16 cellular contexts compared by ENCODE assay signal in the genomic region with DNA sequence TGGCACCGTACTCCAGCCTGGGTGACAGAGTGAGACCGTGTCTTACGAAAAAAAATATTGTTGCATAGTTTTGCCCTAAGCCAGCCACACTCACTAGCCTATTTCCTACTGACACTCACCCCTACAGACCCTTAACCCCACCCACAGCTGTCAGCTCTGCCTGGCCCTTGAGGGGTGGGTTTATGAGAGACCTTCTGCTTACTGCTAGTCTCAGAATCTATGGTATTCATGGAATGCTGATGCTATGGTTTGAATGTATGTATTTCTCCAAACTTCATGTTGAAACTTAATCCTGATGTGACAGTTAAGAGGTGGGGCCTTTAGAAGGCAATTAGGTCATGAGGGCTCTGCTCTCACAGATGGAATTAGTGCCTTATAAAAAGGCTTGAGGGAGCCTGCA.
A peak's percentile ranks its signal among the peaks of the same experiment; 100 is the strongest.
DNase-seq lines count a peak whose midpoint lies in the region; ATAC-seq and TF ChIP-seq lines count a peak whose summit lies in the region.
"Had no signal": no experiment of that assay in that cellular context is flagged by ENCODE, and none has a peak within 500 bp of the region (broad histone marks: within the 10 kb centered on the region; RNA-seq: fewer than 3 reads in every experiment).

No MANE protein-coding gene starts in this region.

- H3K27ac Mint-ChIP-seq in WTC11: no peak overlapping the region
- no peak overlapping the region for H3K27ac Mint-ChIP-seq in activated naive CD4-positive, alpha-beta T cell treated with anti-CD3 and anti-CD28 coated beads, Interleukin-2, amount 50 U/mL, for 72 hours
- H3K27ac Mint-ChIP-seq: CD8-positive, alpha-beta T cell had no signal

- TF ChIP-seq CTCF in WTC11 (IDR thresholded peaks at IDR 0.05): no peak

- DNase-seq in ELF-1 (ENCODE audit: low read depth, low spot score): peak; percentile 71
- DNase-seq in WTC11 (ENCODE audit: low spot score): no peak
- DNase-seq in islet precursor cell: peak; percentile 90
- no peak for DNase-seq in activated T-cell treated with anti-CD3 and anti-CD28 coated beads, Interleukin-2, amount 50 U/mL, for 48 hours
- DNase-seq in NCI-H146 treated with DMSO at 0.1 percent for 48 hours (lab: John Stamatoyannopoulos, UW; ENCODE audit: unreplicated experiment): no peak
- DNase-seq in NCI-H345 treated with DMSO at 0.1 percent for 48 hours (lab: John Stamatoyannopoulos, UW; ENCODE audit: unreplicated experiment): no peak
- no peak for DNase-seq in activated naive CD4-positive, alpha-beta T cell treated with anti-CD3 and anti-CD28 coated beads, Interleukin-2, amount 50 U/mL, for 72 hours (ENCODE audit: low spot score in 2 of 2)
- DNase-seq: BE2C; CD8-positive, alpha-beta T cell; COR-L47; DMS53; GDM1 had no signal

- peaks cover 9% of the 10 kb centered on the region for H3K9me3 Mint-ChIP-seq in WTC11
- peaks cover 0 to 6% of the 10 kb centered on the region in 2 donors for H3K9me3 Mint-ChIP-seq in activated naive CD4-positive, alpha-beta T cell treated with anti-CD3 and anti-CD28 coated beads, Interleukin-2, amount 50 U/mL, for 72 hours
- H3K9me3 Mint-ChIP-seq: CD8-positive, alpha-beta T cell had no signal

- H3K4me3 Mint-ChIP-seq in WTC11: no peak overlapping the region
- H3K4me3 Mint-ChIP-seq: CD14-positive monocyte; CD8-positive, alpha-beta T cell had no signal

- H3K4me1 Mint-ChIP-seq in WTC11: peaks cover 6% of the 10 kb centered on the region
- H3K4me1 Mint-ChIP-seq: CD14-positive monocyte had no signal

- peak; percentile 39; the same call in 1 of the 2 replicates for ATAC-seq in WTC11
- ATAC-seq in activated naive CD4-positive, alpha-beta T cell treated with anti-CD3 and anti-CD28 coated beads, Interleukin-2, amount 50 U/mL, for 72 hours: no peak
- ATAC-seq: A549; CD8-positive, alpha-beta T cell; HCT116; K562 had no signal

- CTCF ChIA-PET in WTC11 (lab: Charles Lee): no interaction called here

- POLR2A ChIA-PET in WTC11 (lab: Charles Lee): no interaction called here

- H3K36me3 Mint-ChIP-seq in WTC11: no peaks in the 10 kb centered on the region
- no peaks in the 10 kb centered on the region for H3K36me3 Mint-ChIP-seq in activated naive CD4-positive, alpha-beta T cell treated with anti-CD3 and anti-CD28 coated beads, Interleukin-2, amount 50 U/mL, for 72 hours
- H3K36me3 Mint-ChIP-seq: CD14-positive monocyte; CD8-positive, alpha-beta T cell had no signal

- H3K27me3 Mint-ChIP-seq in WTC11 (ENCODE audit: low read depth): no peaks in the 10 kb centered on the region; the same call in 1 of the 2 replicates

TF ChIP-seq in WTC11, 78 proteins besides CTCF, POLR2A, EP300 and RAD21:
- no peak for TF ChIP-seq ZNF423 (CRISPR knock-in tag; IDR thresholded peaks at IDR 0.05)
- no peak for TF ChIP-seq NFATC4 (CRISPR knock-in tag; IDR thresholded peaks at IDR 0.05)
- no peak for TF ChIP-seq ZMAT4 (CRISPR knock-in tag; IDR thresholded peaks at IDR 0.05)
- TF ChIP-seq GRHL2 (CRISPR knock-in tag; IDR thresholded peaks at IDR 0.05; ENCODE audit: insufficient replicate concordance, severe bottlenecking): no peak
- TF ChIP-seq SMAD3 (CRISPR knock-in tag; IDR thresholded peaks at IDR 0.05; ENCODE audit: borderline replicate concordance): no peak
- TF ChIP-seq TEAD4 (CRISPR knock-in tag; IDR thresholded peaks at IDR 0.05): no peak
- TF ChIP-seq ZNF671 (CRISPR knock-in tag; IDR thresholded peaks at IDR 0.05): no peak
- TF ChIP-seq, protein P1, sequence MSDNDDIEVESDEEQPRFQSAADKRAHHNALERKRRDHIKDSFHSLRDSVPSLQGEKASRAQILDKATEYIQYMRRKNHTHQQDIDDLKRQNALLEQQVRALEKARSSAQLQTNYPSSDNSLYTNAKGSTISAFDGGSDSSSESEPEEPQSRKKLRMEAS (CRISPR knock-in tag; IDR thresholded peaks at IDR 0.05): no peak
- TF ChIP-seq KAT7 (CRISPR knock-in tag; IDR thresholded peaks at IDR 0.05; ENCODE audit: borderline replicate concordance): no peak
- TF ChIP-seq TEAD1 (CRISPR knock-in tag; IDR thresholded peaks at IDR 0.05): no peak
- TF ChIP-seq PRRX2 (CRISPR knock-in tag; IDR thresholded peaks at IDR 0.05): no peak
- TF ChIP-seq, protein P2, sequence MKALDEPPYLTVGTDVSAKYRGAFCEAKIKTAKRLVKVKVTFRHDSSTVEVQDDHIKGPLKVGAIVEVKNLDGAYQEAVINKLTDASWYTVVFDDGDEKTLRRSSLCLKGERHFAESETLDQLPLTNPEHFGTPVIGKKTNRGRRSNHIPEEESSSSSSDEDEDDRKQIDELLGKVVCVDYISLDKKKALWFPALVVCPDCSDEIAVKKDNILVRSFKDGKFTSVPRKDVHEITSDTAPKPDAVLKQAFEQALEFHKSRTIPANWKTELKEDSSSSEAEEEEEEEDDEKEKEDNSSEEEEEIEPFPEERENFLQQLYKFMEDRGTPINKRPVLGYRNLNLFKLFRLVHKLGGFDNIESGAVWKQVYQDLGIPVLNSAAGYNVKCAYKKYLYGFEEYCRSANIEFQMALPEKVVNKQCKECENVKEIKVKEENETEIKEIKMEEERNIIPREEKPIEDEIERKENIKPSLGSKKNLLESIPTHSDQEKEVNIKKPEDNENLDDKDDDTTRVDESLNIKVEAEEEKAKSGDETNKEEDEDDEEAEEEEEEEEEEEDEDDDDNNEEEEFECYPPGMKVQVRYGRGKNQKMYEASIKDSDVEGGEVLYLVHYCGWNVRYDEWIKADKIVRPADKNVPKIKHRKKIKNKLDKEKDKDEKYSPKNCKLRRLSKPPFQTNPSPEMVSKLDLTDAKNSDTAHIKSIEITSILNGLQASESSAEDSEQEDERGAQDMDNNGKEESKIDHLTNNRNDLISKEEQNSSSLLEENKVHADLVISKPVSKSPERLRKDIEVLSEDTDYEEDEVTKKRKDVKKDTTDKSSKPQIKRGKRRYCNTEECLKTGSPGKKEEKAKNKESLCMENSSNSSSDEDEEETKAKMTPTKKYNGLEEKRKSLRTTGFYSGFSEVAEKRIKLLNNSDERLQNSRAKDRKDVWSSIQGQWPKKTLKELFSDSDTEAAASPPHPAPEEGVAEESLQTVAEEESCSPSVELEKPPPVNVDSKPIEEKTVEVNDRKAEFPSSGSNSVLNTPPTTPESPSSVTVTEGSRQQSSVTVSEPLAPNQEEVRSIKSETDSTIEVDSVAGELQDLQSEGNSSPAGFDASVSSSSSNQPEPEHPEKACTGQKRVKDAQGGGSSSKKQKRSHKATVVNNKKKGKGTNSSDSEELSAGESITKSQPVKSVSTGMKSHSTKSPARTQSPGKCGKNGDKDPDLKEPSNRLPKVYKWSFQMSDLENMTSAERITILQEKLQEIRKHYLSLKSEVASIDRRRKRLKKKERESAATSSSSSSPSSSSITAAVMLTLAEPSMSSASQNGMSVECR (CRISPR knock-in tag; IDR thresholded peaks at IDR 0.05; ENCODE audit: borderline replicate concordance): no peak

Comparison
In these comparisons a context has a peak if more than half of its experiments do, and no peak if none do; other contexts are left out.
1. DNase-seq: peak in ELF-1 (single experiment) and islet precursor cell (single experiment); none in WTC11 (single experiment), activated T-cell treated with anti-CD3 and anti-CD28 coated beads, Interleukin-2, amount 50 U/mL, for 48 hours (0 of 2), NCI-H146 treated with DMSO at 0.1 percent for 48 hours (single experiment), NCI-H345 treated with DMSO at 0.1 percent for 48 hours (single experiment) and activated naive CD4-positive, alpha-beta T cell treated with anti-CD3 and anti-CD28 coated beads, Interleukin-2, amount 50 U/mL, for 72 hours (0 of 2).